In the genomic region with DNA sequence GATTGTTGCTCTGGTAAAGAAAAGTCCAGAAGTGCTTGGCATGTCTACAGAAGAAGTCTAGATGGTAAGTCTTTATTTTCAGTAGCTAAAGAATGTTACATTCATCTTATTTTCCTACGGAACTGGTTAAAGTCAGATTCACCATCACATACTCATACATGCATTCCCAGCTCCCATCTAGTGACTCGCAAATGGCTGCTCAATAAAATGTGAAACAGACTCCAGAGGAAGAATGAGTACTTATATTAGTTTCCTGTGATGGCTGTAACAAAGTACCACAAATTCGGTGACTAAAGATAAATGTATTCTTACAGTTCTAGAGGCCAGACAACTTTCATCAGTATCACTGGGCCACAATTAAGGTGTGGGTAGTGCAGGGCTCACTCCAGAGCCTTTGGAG, we compare ENCODE assay signal across 18 cellular contexts.
DNase-seq lines count a peak whose midpoint lies in the region; ATAC-seq, FAIRE-seq and TF ChIP-seq lines count a peak whose summit lies in the region.
"Had no signal": no experiment of that assay in that cellular context is flagged by ENCODE, and none has a peak within 500 bp of the region (broad histone marks: within the 10 kb centered on the region; RNA-seq: fewer than 3 reads in every experiment).

No MANE protein-coding gene starts in this region.

- in situ Hi-C loops in GM23248 (cut with MboI) = loop anchor here (25.0 kb wide), 1 partner anchor 827 kb away; no protein-coding TSS in a partner anchor

- H4K20me1 ChIP-seq in GM23248 (ENCODE audit: insufficient read depth) = no peaks in the 10 kb centered on the region
- H4K20me1 ChIP-seq in Loucy (ENCODE audit: insufficient read depth, low read length, poor library complexity, severe bottlenecking) = no peaks in the 10 kb centered on the region

- TF ChIP-seq CTCF in Loucy (conservative IDR thresholded peaks at IDR 0.05; ENCODE audit: low read length) (no peak), foreskin keratinocyte (conservative IDR thresholded peaks at IDR 0.05) (no peak)

- H3K9ac ChIP-seq in GM23248 = no peak overlapping the region
- H3K9ac ChIP-seq in Loucy (ENCODE audit: low read depth, low read length, poor library complexity, severe bottlenecking) = no peak overlapping the region

- H2AFZ ChIP-seq in GM23248 = no peak overlapping the region
- H2AFZ ChIP-seq in Loucy (ENCODE audit: low read length) = no peak overlapping the region

- no peak for FAIRE-seq in GM19239 (lab: Jason Lieb, UNC)
- FAIRE-seq: G401.6, GM12891, H54 had no signal

- H3K4me1 ChIP-seq in GM23248 (ENCODE audit: insufficient read depth) (no peaks in the 10 kb centered on the region), Loucy (ENCODE audit: insufficient read depth, low read length, poor library complexity, severe bottlenecking) (peaks cover 10% of the 10 kb centered on the region), foreskin keratinocyte (peaks cover 8% of the 10 kb centered on the region)

- 14 to 16% methylated on average over 3 of the region's 3 CpGs for WGBS in GM23248 (ENCODE audit: low coverage in 1 of 2, low lambda C conversion rate in 2 of 2, missing lambda C conversion rate in 2 of 2), 2 experiments

- no peaks in the 10 kb centered on the region for H3K9me3 ChIP-seq in GM23248 (ENCODE audit: low read depth)
- no peaks in the 10 kb centered on the region for H3K9me3 ChIP-seq in Loucy (ENCODE audit: insufficient read depth, low read depth, low read length)

- ATAC-seq in foreskin keratinocyte = peak; percentile 42
- no peak for ATAC-seq in HG03159 (IDR thresholded peaks at IDR 0.05; ENCODE audit: unreplicated experiment)
- ATAC-seq in GM18873 (IDR thresholded peaks at IDR 0.05; ENCODE audit: low FRiP score, unreplicated experiment) = no peak

- no peak overlapping the region for H3K4me3 ChIP-seq in GM23248
- no peak overlapping the region for H3K4me3 ChIP-seq in Loucy (ENCODE audit: low read length, poor library complexity, severe bottlenecking)

- H3K4me2 ChIP-seq in GM23248 (ENCODE audit: unreplicated experiment) (peak overlapping the region; percentile 1), Loucy (ENCODE audit: low read depth, low read length, poor library complexity, severe bottlenecking) (peak overlapping the region; percentile 4)

- H3K79me2 ChIP-seq in GM23248 (ENCODE audit: insufficient read depth) (no peaks in the 10 kb centered on the region), Loucy (ENCODE audit: insufficient read depth, low read length) (no peaks in the 10 kb centered on the region)

- H3K27me3 ChIP-seq in GM23248 (replicated peaks; ENCODE audit: insufficient read depth) (no peaks in the 10 kb centered on the region), Loucy (ENCODE audit: insufficient read depth, low read length, poor library complexity, severe bottlenecking) (no peaks in the 10 kb centered on the region), foreskin keratinocyte (no peaks in the 10 kb centered on the region)

- DNase-seq in AG08395 (ENCODE audit: low spot score) (peak; percentile 36), GM23248 (peak; percentile 62), foreskin keratinocyte (peak in 1 of 2 donors; percentile 46), GM19239 (ENCODE audit: insufficient read length, low spot score) (no peak)
- no peak for DNase-seq in central memory CD4-positive, alpha-beta T cell
- DNase-seq: C1 segment of cervical spinal cord; Calu3; CD4-positive, alpha-beta T cell; DMS 273 treated with DMSO at 0.1 percent for 48 hours; Kasumi-1; KBM-7 had no signal

- H3F3A ChIP-seq in GM23248 (ENCODE audit: insufficient read depth) (no peaks in the 10 kb centered on the region), Loucy (ENCODE audit: low read depth) (no peaks in the 10 kb centered on the region)

- H3K27ac ChIP-seq in GM23248 (no peak overlapping the region), foreskin keratinocyte (no peak overlapping the region)
- H3K27ac ChIP-seq: 22Rv1 had no signal

- no peaks in the 10 kb centered on the region for H3K36me3 ChIP-seq in GM23248 (ENCODE audit: low read depth)
- no peaks in the 10 kb centered on the region for H3K36me3 ChIP-seq in Loucy (ENCODE audit: insufficient read depth, low read length)

- H3K9me2 ChIP-seq in GM23248 (ENCODE audit: insufficient read depth) (no peaks in the 10 kb centered on the region), Loucy (replicated peaks; ENCODE audit: low read depth, low read length) (no peaks in the 10 kb centered on the region)

Comparison
In these comparisons a context has a peak if more than half of its experiments do, and no peak if none do; other contexts are left out.
1. DNase-seq: peak in AG08395 (single experiment) and GM23248 (single experiment); none in central memory CD4-positive, alpha-beta T cell (single experiment) and GM19239 (single experiment).